In genomic region chr1:7961199-7962010, GRCh38 we compare ENCODE assay signal across 1 cellular context.
TF ChIP-seq lines count a peak whose summit lies in the region.

PARK7 (plus strand) TSS chr1:7961711; CDS start chr1:7962786, 1,075 bp downstream.

TF ChIP-seq in K562, 482 proteins besides CTCF, POLR2A, EP300 and RAD21 (continued from another document and continues in another):
- TF ChIP-seq BCLAF1 (IDR thresholded peaks at IDR 0.05; ENCODE audit: borderline replicate concordance in 1 of 2, control insufficient read depth in 1 of 2, low read depth in 2 of 2, low read length in 1 of 2) (peak; percentile 27 to 97; a peak in 3 of 4 replicates), OTX1 (CRISPR knock-in tag; IDR thresholded peaks at IDR 0.05) (peak; percentile 61; the same call in 1 of the 2 replicates), EGR1 (conservative IDR thresholded peaks at IDR 0.05) (peak; percentile 89), KAT7 (CRISPR knock-in tag; IDR thresholded peaks at IDR 0.05; ENCODE audit: borderline replicate concordance) (peak; percentile 94; the same call in 1 of the 2 replicates), ZNF583 (CRISPR knock-in tag; IDR thresholded peaks at IDR 0.05) (peak; percentile 63; the same call in 1 of the 2 replicates), ATF3 (IDR thresholded peaks at IDR 0.05) (peak; percentile 51; the same call in 1 of the 2 replicates), ATF3 (CRISPR knock-in tag; conservative IDR thresholded peaks at IDR 0.05) (peak; percentile 54; the same call in 1 of the 2 replicates), USF2 (CRISPR knock-in tag; IDR thresholded peaks at IDR 0.05) (no peak), PRDM10 (IDR thresholded peaks at IDR 0.05; ENCODE audit: partially characterized antibody) (peak; percentile 100), FOSL1 (tag; conservative IDR thresholded peaks at IDR 0.05) (peak; percentile 27), ZNF699 (CRISPR knock-in tag; IDR thresholded peaks at IDR 0.05; ENCODE audit: insufficient replicate concordance) (no peak), XRCC5 (IDR thresholded peaks at IDR 0.05; ENCODE audit: low read depth, low read length) (peak; percentile 94), ZBTB49 (CRISPR knock-in tag; IDR thresholded peaks at IDR 0.05; ENCODE audit: borderline replicate concordance) (no peak), HDGF (IDR thresholded peaks at IDR 0.05) (no peak), ZBTB2 (IDR thresholded peaks at IDR 0.05) (peak; percentile 97), POLR2B (IDR thresholded peaks at IDR 0.05; ENCODE audit: low read depth, partially characterized antibody) (peak; percentile 96), HDAC6 (IDR thresholded peaks at IDR 0.05; ENCODE audit: low read depth, low read length) (0 out of 2 replicates have a peak, but pooled peaks have one; percentile 8), PRMT5 (CRISPR knock-in tag; IDR thresholded peaks at IDR 0.05) (no peak; the same call in 1 of the 2 replicates), FOXK1 (CRISPR knock-in tag; IDR thresholded peaks at IDR 0.05; ENCODE audit: borderline replicate concordance) (peak; percentile 35; the same call in 1 of the 2 replicates), JUN (IDR thresholded peaks at IDR 0.05; ENCODE audit: borderline replicate concordance, low read depth, low read length) (no peak; the same call in 1 of the 2 replicates), JUN (CRISPR knock-in tag; IDR thresholded peaks at IDR 0.05; ENCODE audit: borderline replicate concordance) (no peak), KLF13 (tag; IDR thresholded peaks at IDR 0.05; ENCODE audit: borderline replicate concordance, low read depth) (peak; percentile 46; the same call in 1 of the 2 replicates), ZMIZ1 (IDR thresholded peaks at IDR 0.05; ENCODE audit: low read depth in 2 of 2, low read length in 2 of 2) (peak in 1 of 2 experiments; percentile 59; a peak in 1 of 4 replicates), ZBTB5 (IDR thresholded peaks at IDR 0.05) (no peak), E4F1 (CRISPR knock-in tag; IDR thresholded peaks at IDR 0.05; ENCODE audit: borderline replicate concordance) (no peak), ZNF717 (CRISPR knock-in tag; IDR thresholded peaks at IDR 0.05) (no peak), MIER1 (IDR thresholded peaks at IDR 0.05; ENCODE audit: low read depth) (0 out of 2 replicates have a peak, but pooled peaks have one; percentile 18), TRIM25 (IDR thresholded peaks at IDR 0.05; ENCODE audit: borderline replicate concordance) (no peak), ZNF282 (CRISPR knock-in tag; IDR thresholded peaks at IDR 0.05) (no peak), SMARCA4 (IDR thresholded peaks at IDR 0.05) (0 out of 2 replicates have a peak, but pooled peaks have one; percentile 30), POLR2AphosphoS5 (IDR thresholded peaks at IDR 0.05; ENCODE audit: control insufficient read depth, insufficient read depth, low read depth, low read length) (peak; percentile 88)
